13 cellular contexts compared by ENCODE assay signal in genomic region chr2:28635251-28635650, GRCh38.
DNase-seq lines count a peak whose midpoint lies in the region; ATAC-seq and TF ChIP-seq lines count a peak whose summit lies in the region.
"Had no signal": no experiment of that assay in that cellular context is flagged by ENCODE, and none has a peak within 500 bp of the region (broad histone marks: within the 10 kb centered on the region; RNA-seq: fewer than 3 reads in every experiment).

No MANE protein-coding gene starts in this region.

- H3K4me3 ChIP-seq in Peyer's patch (no peak overlapping the region), esophagus (ENCODE audit: low read depth in 1 of 2, low read length in 2 of 2) (no peak overlapping the region), gastrocnemius medialis (no peak overlapping the region)

- H3K27me3 ChIP-seq in Peyer's patch (no peaks in the 10 kb centered on the region), esophagus (ENCODE audit: control insufficient read depth in 1 of 2, insufficient read depth in 2 of 2, low read length in 2 of 2) (no peaks in the 10 kb centered on the region), gastrocnemius medialis (no peaks in the 10 kb centered on the region)

- TF ChIP-seq CTCF in Peyer's patch (IDR thresholded peaks at IDR 0.05) (no peak), gastrocnemius medialis (IDR thresholded peaks at IDR 0.05 in 4 of 5, conservative IDR thresholded peaks at IDR 0.05 in 1 of 5) (no peak)

- in situ Hi-C loops in gastrocnemius medialis (cut with MboI; ENCODE audit: low sequenced_read_pairs in 4 of 4): no loop called here

- H3K9me3 ChIP-seq in Peyer's patch: no peaks in the 10 kb centered on the region
- H3K9me3 ChIP-seq in esophagus (ENCODE audit: control insufficient read depth in 2 of 2, insufficient read depth in 1 of 2, low read depth in 1 of 2, low read length in 1 of 2): no peaks in the 10 kb centered on the region
- H3K9me3 ChIP-seq in gastrocnemius medialis: no peaks in the 10 kb centered on the region

- DNase-seq in Peyer's patch: peak in 1 of 3 donors; percentile 41
- no peak for DNase-seq in left lobe of liver (ENCODE audit: low spot score)
- DNase-seq in gastrocnemius medialis: peak; percentile 62 to 68
- DNase-seq in H4 (ENCODE audit: low spot score): no peak
- no peak for DNase-seq in NCI-H82 treated with DMSO at 0.1 percent for 48 hours (lab: John Stamatoyannopoulos, UW; ENCODE audit: unreplicated experiment)
- no peak for DNase-seq in pons (ENCODE audit: low spot score)
- DNase-seq: activated CD8-positive, alpha-beta T cell treated with anti-CD3 and anti-CD28 coated beads, Interleukin-2, amount 10 ng/mL, durations not matched to agents 7 days and 5 days; NCI-H1105 treated with DMSO at 0.1 percent for 48 hours; NCI-H524 treated with DMSO at 0.1 percent for 48 hours; SHP77 treated with DMSO at 0.1 percent for 48 hours; small intestine had no signal

- WGBS in esophagus, 2 donors: 31 to 48% methylated on average over 2 of the region's 2 CpGs

- ATAC-seq in left lobe of liver: peak; percentile 46
- peak; percentile 64 to 78 for ATAC-seq in gastrocnemius medialis
- ATAC-seq in GM21825 (IDR thresholded peaks at IDR 0.05; ENCODE audit: unreplicated experiment): no peak
- ATAC-seq: activated CD8-positive, alpha-beta T cell treated with anti-CD3 and anti-CD28 coated beads, Interleukin-2, amount 10 ng/mL, durations not matched to agents 7 days and 5 days had no signal

- no peaks in the 10 kb centered on the region for H3K36me3 ChIP-seq in Peyer's patch
- H3K36me3 ChIP-seq in esophagus (ENCODE audit: control insufficient read depth in 2 of 2, insufficient read depth in 2 of 2, low read length in 1 of 2): no peaks in the 10 kb centered on the region
- no peaks in the 10 kb centered on the region for H3K36me3 ChIP-seq in gastrocnemius medialis

- intact Hi-C loops in gastrocnemius medialis (cut with DNase I; ENCODE audit: low total_unique reads): loop anchor here (2.0 kb wide), 1 partner anchor 82 kb away; no protein-coding TSS in a partner anchor

- H3K27ac ChIP-seq in Peyer's patch: peak overlapping the region; percentile 20 to 75 (median 72)
- H3K27ac ChIP-seq in esophagus (ENCODE audit: low read depth in 2 of 2, low read length in 1 of 2): peak overlapping the region; percentile 81 to 87
- peak overlapping the region; percentile 74 to 92 (median 88) for H3K27ac ChIP-seq in gastrocnemius medialis

- H3K4me1 ChIP-seq in Peyer's patch (peaks cover 0 to 32% (median 0%) of the 10 kb centered on the region in 4 donors), esophagus (ENCODE audit: control insufficient read depth in 2 of 2, insufficient read depth in 2 of 2, low read length in 1 of 2) (peaks cover 0 to 13% of the 10 kb centered on the region in 2 donors), gastrocnemius medialis (peaks cover 36 to 54% of the 10 kb centered on the region in 2 donors)

- TF ChIP-seq POLR2A in Peyer's patch (IDR thresholded peaks at IDR 0.05): no peak
- no peak for TF ChIP-seq POLR2A in gastrocnemius medialis (IDR thresholded peaks at IDR 0.05)

Comparison
In these comparisons a context has a peak if more than half of its experiments do, and no peak if none do; other contexts are left out.
1. DNase-seq: peak in gastrocnemius medialis (2 of 2); none in left lobe of liver (single experiment), H4 (single experiment), NCI-H82 treated with DMSO at 0.1 percent for 48 hours (single experiment) and pons (single experiment).
2. Peak in every context shown above with its lines, with median percentiles within 50 percentile points of each other: H3K27ac ChIP-seq.